Comparison of ENCODE assay signal across 10 cellular contexts in the genomic region with DNA sequence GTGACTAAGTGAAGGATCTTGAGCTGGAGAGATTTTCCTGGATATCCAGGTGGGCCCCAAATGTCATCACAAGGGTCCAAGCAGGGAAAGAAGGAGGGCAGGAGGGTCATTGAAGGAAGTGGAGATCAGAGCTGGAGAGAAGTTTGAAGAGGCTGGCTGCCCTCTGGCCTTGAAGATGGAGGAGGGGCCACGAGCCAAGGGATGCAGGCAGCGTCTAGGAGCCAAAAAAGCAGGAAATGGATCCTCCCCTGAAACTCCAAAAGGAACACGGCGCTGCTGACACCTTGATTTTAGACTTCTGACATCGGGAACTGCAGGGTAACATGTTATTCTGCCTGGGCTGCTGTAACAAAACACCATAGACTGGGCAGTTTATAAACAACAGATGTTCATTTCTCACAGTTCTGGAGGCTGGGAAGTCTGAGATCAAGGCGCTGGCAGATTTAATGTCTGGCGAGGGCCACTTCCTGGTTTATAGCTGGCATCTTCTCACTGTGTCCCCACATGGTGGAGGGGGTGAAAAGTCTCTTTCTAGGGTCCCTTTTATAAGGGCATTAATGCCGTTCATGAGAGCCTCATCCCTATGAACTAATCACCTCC. TPM values are rescaled to one million over a fixed set of nuclear protein-coding genes. Genes with fewer than 3 reads are reported as not detected.
DNase-seq lines count a peak whose midpoint lies in the region; TF ChIP-seq lines count a peak whose summit lies in the region.
"Had no signal": no experiment of that assay in that cellular context is flagged by ENCODE, and none has a peak within 500 bp of the region (broad histone marks: within the 10 kb centered on the region; RNA-seq: fewer than 3 reads in every experiment).

No MANE protein-coding gene starts in this region.

- no peak overlapping the region for H3K9ac ChIP-seq in trophoblast cell (ENCODE audit: low read length)

- peaks cover 0 to 8% of the 10 kb centered on the region in 2 experiments for H3K4me1 ChIP-seq in trophoblast cell (ENCODE audit: control insufficient read depth in 1 of 2, insufficient read depth in 2 of 2, low read length in 2 of 2)

- no peak overlapping the region for H3K4me3 ChIP-seq in fibroblast of mammary gland (ENCODE audit: control insufficient read depth, low read depth, low read length)
- no peak overlapping the region for H3K4me3 ChIP-seq in skin epidermis
- H3K4me3 ChIP-seq in trophoblast cell (ENCODE audit: low read depth, low read length): no peak overlapping the region

- no peak overlapping the region for H3K4me2 ChIP-seq in trophoblast cell (ENCODE audit: low read length)

- DNase-seq in GM04503 (ENCODE audit: low read depth): peak; percentile 34
- peak; percentile 63 for DNase-seq in NCI-H69 (lab: John Stamatoyannopoulos, UW)
- peak; percentile 88 for DNase-seq in fibroblast of mammary gland (ENCODE audit: low read depth)
- no peak for DNase-seq in trophoblast cell
- no peak for DNase-seq in nucleus accumbens (lab: John Stamatoyannopoulos, UW)
- no peak for DNase-seq in ureter (ENCODE audit: low spot score)
- DNase-seq: activated CD8-positive, alpha-beta memory T cell treated with anti-CD3 and anti-CD28 coated beads for 24 hours; amygdala; naive thymus-derived CD4-positive, alpha-beta T cell had no signal

- no peaks in the 10 kb centered on the region for H3K79me1 ChIP-seq in trophoblast cell (ENCODE audit: low read length)

- no peak overlapping the region for H3K23ac ChIP-seq in trophoblast cell (ENCODE audit: low read length)

- H3K27me3 ChIP-seq in trophoblast cell (ENCODE audit: insufficient read depth, low read length): no peaks in the 10 kb centered on the region

- no peaks in the 10 kb centered on the region for H3K36me3 ChIP-seq in trophoblast cell (ENCODE audit: control insufficient read depth in 1 of 2, insufficient read depth in 2 of 2, low read length in 2 of 2)

- H4K91ac ChIP-seq in trophoblast cell (ENCODE audit: low read depth, low read length): no peak overlapping the region

- no peaks in the 10 kb centered on the region for H3K79me2 ChIP-seq in trophoblast cell (ENCODE audit: control insufficient read depth, insufficient read depth, low read length, poor library complexity)

- H2BK12ac ChIP-seq in trophoblast cell (ENCODE audit: low read length): no peak overlapping the region

- H2BK120ac ChIP-seq in trophoblast cell (ENCODE audit: insufficient read depth, low read length, poor library complexity): no peak overlapping the region

- no CpG with 5 or more reads among the region's 8 CpGs for WGBS in trophoblast cell (ENCODE audit: extremely low coverage, insufficient coverage, insufficient read length)

- no peak overlapping the region for H3K14ac ChIP-seq in trophoblast cell (ENCODE audit: low read length)

- H3K27ac ChIP-seq in skin epidermis (peak overlapping the region in 15 of 21 experiments; percentile 22 to 86 (median 59)), trophoblast cell (ENCODE audit: low read depth, low read length) (no peak overlapping the region)

- no peak overlapping the region for H2AFZ ChIP-seq in trophoblast cell (ENCODE audit: insufficient read depth, low read length, poor library complexity)

- H4K12ac ChIP-seq in trophoblast cell (ENCODE audit: low read depth, low read length): no peak overlapping the region

- TF ChIP-seq CTCF in fibroblast of mammary gland (conservative IDR thresholded peaks at IDR 0.05; ENCODE audit: control insufficient read depth, insufficient read depth, low read depth, low read length): no peak

- no peak overlapping the region for H2AK5ac ChIP-seq in trophoblast cell (ENCODE audit: low read length)

- no peak overlapping the region for H4K8ac ChIP-seq in trophoblast cell (ENCODE audit: low read depth, low read length)

- no peak overlapping the region for H3K18ac ChIP-seq in trophoblast cell (ENCODE audit: low read length)

- H3K9me3 ChIP-seq in trophoblast cell (ENCODE audit: insufficient read depth, low read depth, low read length): peaks cover 3% of the 10 kb centered on the region

- H2BK5ac ChIP-seq in trophoblast cell (ENCODE audit: low read depth, low read length, poor library complexity): no peak overlapping the region

- no peak overlapping the region for H3K4ac ChIP-seq in trophoblast cell (ENCODE audit: low read depth, low read length)

RNA-seq across cellular contexts. Expression of gene ZBTB21, which starts 28.8 kb away (rescaled TPM):
- polyA plus RNA-seq in trophoblast cell (2013): 7.5 TPM in 2 replicates
- 24.5 TPM for total RNA-seq in ureter

RNA-seq across cellular contexts. Expression of gene UMODL1, which starts 32.2 kb away (rescaled TPM):
- not detected in 2 replicates for polyA plus RNA-seq in trophoblast cell (2013)
- total RNA-seq in ureter: not detected

Comparison
In these comparisons a context has a peak if more than half of its experiments do, and no peak if none do; other contexts are left out.
1. DNase-seq: peak in GM04503 (single experiment), NCI-H69 (single experiment) and fibroblast of mammary gland (single experiment); none in trophoblast cell (0 of 2), nucleus accumbens (0 of 56) and ureter (single experiment).